ENCODE assay signal across 10 cellular contexts in genomic region chr1:54297596-54298283, GRCh38.
DNase-seq lines count a peak whose midpoint lies in the region; ATAC-seq, FAIRE-seq and TF ChIP-seq lines count a peak whose summit lies in the region.
"Had no signal": no experiment of that assay in that cellular context is flagged by ENCODE, and none has a peak within 500 bp of the region (broad histone marks: within the 10 kb centered on the region; RNA-seq: fewer than 3 reads in every experiment).

No MANE protein-coding gene starts in this region.

- 0 out of 2 replicates have a peak overlapping the region, but pooled peaks have one; percentile 21 for H2BK20ac ChIP-seq in H1 (ENCODE audit: low read length)

- no peak for TF ChIP-seq RAD21 in H1 (IDR thresholded peaks at IDR 0.05 in 1 of 2, conservative IDR thresholded peaks at IDR 0.05 in 1 of 2; ENCODE audit: low read depth in 2 of 2, low read length in 2 of 2)

- H4K5ac ChIP-seq in H1 (ENCODE audit: insufficient read length, low read depth, low read length) = peak overlapping the region; percentile 23

- H3K27me3 Mint-ChIP-seq in nephron progenitor cell (ENCODE audit: low read depth, poor library complexity) = peaks cover 7% of the 10 kb centered on the region

- peak overlapping the region; percentile 36 for H4K91ac ChIP-seq in H1 (replicated peaks; ENCODE audit: insufficient read length, low read length)

- H2AFZ ChIP-seq in H1 (ENCODE audit: low read length) = no peak overlapping the region

- WGBS in H1 (ENCODE audit: extremely low coverage in 1 of 2, insufficient coverage in 1 of 2, insufficient read length in 1 of 2, insufficient replicate concordance in 2 of 2, low coverage in 1 of 2, low lambda C conversion rate in 2 of 2, missing lambda C conversion rate in 1 of 2), 2 experiments = 88% methylated on average over 6 of the region's 6 CpGs; no CpG with 5 or more reads in 1 of the 2 experiments

- no peak overlapping the region for H3K4ac ChIP-seq in H1 (replicated peaks; ENCODE audit: insufficient read length, low read depth, low read length)

- TF ChIP-seq CTCF in BE2C (IDR thresholded peaks at IDR 0.05; ENCODE audit: low read depth, low read length) (no peak), H1 (IDR thresholded peaks at IDR 0.05; ENCODE audit: control extremely low read depth in 1 of 3, insufficient read depth in 1 of 3, low read depth in 1 of 3, low read length in 3 of 3) (no peak), nephron progenitor cell (IDR thresholded peaks at IDR 0.05) (no peak)

- H3K23me2 ChIP-seq in H1 (ENCODE audit: low read depth, low read length) = no peaks in the 10 kb centered on the region

- H3K4me3 ChIP-seq in BE2C (ENCODE audit: low read depth, low read length) (0 out of 2 replicates have a peak overlapping the region, but pooled peaks have one; percentile 3), H1 (ENCODE audit: extremely low read depth in 1 of 4, insufficient read depth in 2 of 4, low read depth in 3 of 4, low read length in 4 of 4) (no peak overlapping the region)

- DNase-seq in BE2C (peak; percentile 69), NCI-H2029 (lab: John Stamatoyannopoulos, UW) (peak; percentile 51), H1 (ENCODE audit: low read depth in 1 of 2, low spot score in 2 of 2) (no peak), nephron progenitor cell (no peak), activated gamma-delta T cell (lab: John Stamatoyannopoulos, UW) (no peak), iPS-NIHi11 (ENCODE audit: low spot score) (no peak)
- DNase-seq in activated CD4-positive, CD25-positive, alpha-beta regulatory T cell (lab: John Stamatoyannopoulos, UW) = no peak
- DNase-seq: NCI-H2227 treated with DMSO at 0.1 percent for 48 hours had no signal

- CTCF ChIA-PET in H1 (lab: Charles Lee; ENCODE audit: partially characterized antibody) = interaction anchor here (0.7 to 7.6 kb wide), 12 partner anchors 10 to 494 kb away, joined by 3 to 63 read pairs (median 4); no protein-coding TSS in a partner anchor

- no peak overlapping the region for H2BK12ac ChIP-seq in H1 (ENCODE audit: low read depth, low read length)

- no peak for TF ChIP-seq POLR2A in H1 (IDR thresholded peaks at IDR 0.05; ENCODE audit: control extremely low read depth in 1 of 2, low read depth in 2 of 2, low read length in 2 of 2)

- H3K4me1 ChIP-seq in BE2C (peaks cover 29% of the 10 kb centered on the region), H1 (replicated peaks in 1 of 4; ENCODE audit: control insufficient read depth in 3 of 4, insufficient read depth in 4 of 4, low read length in 3 of 4) (peaks cover 6 to 26% (median 19%) of the 10 kb centered on the region in 4 experiments)

- H3K4me3 Mint-ChIP-seq in nephron progenitor cell = no peak overlapping the region

- ATAC-seq in GM19463 (IDR thresholded peaks at IDR 0.05; ENCODE audit: unreplicated experiment) = no peak

- no peak overlapping the region for H3K18ac ChIP-seq in H1 (ENCODE audit: extremely low read depth, low read length)

- peak overlapping the region; percentile 19 to 20; a peak in 2 of 4 replicates for H3K4me2 ChIP-seq in H1 (ENCODE audit: insufficient read depth in 1 of 2, low read depth in 2 of 2, low read length in 2 of 2)

- H3K27me3 ChIP-seq in BE2C (no peaks in the 10 kb centered on the region), H1 (replicated peaks in 1 of 4; ENCODE audit: control insufficient read depth in 3 of 4, extremely low read depth in 1 of 4, insufficient read depth in 3 of 4, low read length in 3 of 4) (no peaks in the 10 kb centered on the region)

- H2BK120ac ChIP-seq in H1 (replicated peaks; ENCODE audit: low read depth, low read length) = no peak overlapping the region

- peaks cover 19 to 35% of the 10 kb centered on the region in 2 experiments for H4K20me1 ChIP-seq in H1 (replicated peaks in 1 of 2; ENCODE audit: control insufficient read depth in 1 of 2, insufficient read depth in 2 of 2, low read length in 2 of 2)

- peaks cover 48% of the 10 kb centered on the region for H3K79me1 ChIP-seq in H1 (ENCODE audit: low read depth, low read length)

- no peak overlapping the region for H3K14ac ChIP-seq in H1 (ENCODE audit: insufficient read length)

- H3K9me3 Mint-ChIP-seq in nephron progenitor cell = no peaks in the 10 kb centered on the region

- TF ChIP-seq EP300 in H1 (IDR thresholded peaks at IDR 0.05; ENCODE audit: borderline replicate concordance in 1 of 2, low read depth in 2 of 2, low read length in 2 of 2) = no peak

- no peak overlapping the region for H2BK15ac ChIP-seq in H1 (ENCODE audit: low read length)

- no peak overlapping the region for H4K8ac ChIP-seq in H1 (ENCODE audit: extremely low read depth, insufficient read depth, low read length)

- FAIRE-seq in H1 (lab: Jason Lieb, UNC) = no peak
- FAIRE-seq: G401.6 had no signal

- peaks cover 98% of the 10 kb centered on the region for H3K4me1 Mint-ChIP-seq in nephron progenitor cell

- peak overlapping the region in 1 of 4 experiments; percentile 18; a peak in 1 of 7 replicates for H3K9ac ChIP-seq in H1 (replicated peaks in 1 of 4; ENCODE audit: extremely low read depth in 1 of 4, low read depth in 3 of 4, low read length in 3 of 4)

- H3K27ac ChIP-seq in H1 (ENCODE audit: low read depth, low read length) = no peak overlapping the region

- no peak overlapping the region for H3K23ac ChIP-seq in H1 (ENCODE audit: insufficient read length)

- H3K56ac ChIP-seq in H1 (replicated peaks; ENCODE audit: insufficient read length, low read depth, low read length) = no peak overlapping the region

- no peaks in the 10 kb centered on the region for H3K9me3 ChIP-seq in BE2C
- no peaks in the 10 kb centered on the region for H3K9me3 ChIP-seq in H1 (ENCODE audit: insufficient read depth in 2 of 2, low read depth in 1 of 2, low read length in 1 of 2)

- H3K36me3 Mint-ChIP-seq in nephron progenitor cell (ENCODE audit: low read depth) = no peaks in the 10 kb centered on the region

- peak overlapping the region; percentile 84 for H3K27ac Mint-ChIP-seq in nephron progenitor cell

- no peak overlapping the region for H2BK5ac ChIP-seq in H1 (ENCODE audit: low read depth, low read length)

- peak overlapping the region; percentile 65; the same call in 1 of the 2 replicates for H2AK5ac ChIP-seq in H1 (ENCODE audit: low read depth, low read length)

- POLR2A ChIA-PET in H1 (lab: Charles Lee; ENCODE audit: partially characterized antibody) = interaction anchor here (0.7 to 4.8 kb wide), 3 partner anchors 12 to 87 kb away, joined by 3 to 24 read pairs (median 3); no protein-coding TSS in a partner anchor

- H3K79me2 ChIP-seq in H1 (ENCODE audit: control insufficient read depth in 1 of 2, insufficient read depth in 2 of 2, low read length in 2 of 2) = peaks cover 4 to 96% of the 10 kb centered on the region in 2 experiments; a peak in 3 of 4 replicates

- H3K36me3 ChIP-seq in BE2C (no peaks in the 10 kb centered on the region), H1 (ENCODE audit: control insufficient read depth in 2 of 4, insufficient read depth in 4 of 4, low read length in 3 of 4) (no peaks in the 10 kb centered on the region)

TF ChIP-seq in H1, 55 proteins besides CTCF, POLR2A, EP300 and RAD21:
- TF ChIP-seq SP1 (IDR thresholded peaks at IDR 0.05; ENCODE audit: low read depth, low read length) = no peak
- no peak for TF ChIP-seq PHF8 (conservative IDR thresholded peaks at IDR 0.05; ENCODE audit: low read depth, low read length)
- TF ChIP-seq NRF1 (IDR thresholded peaks at IDR 0.05; ENCODE audit: low read depth, low read length) = no peak
- no peak for TF ChIP-seq GABPA (IDR thresholded peaks at IDR 0.05; ENCODE audit: borderline replicate concordance, insufficient read depth, low read length)
- TF ChIP-seq KDM1A (IDR thresholded peaks at IDR 0.05; ENCODE audit: borderline replicate concordance, low read length) = no peak
- no peak for TF ChIP-seq KDM5A (IDR thresholded peaks at IDR 0.05; ENCODE audit: low read length)
- TF ChIP-seq KDM4A (IDR thresholded peaks at IDR 0.05; ENCODE audit: low read depth, low read length, severe bottlenecking) = no peak
- TF ChIP-seq POU5F1 (IDR thresholded peaks at IDR 0.05; ENCODE audit: low read depth, low read length) = no peak
- no peak for TF ChIP-seq RFX5 (IDR thresholded peaks at IDR 0.05; ENCODE audit: borderline replicate concordance, low read depth, low read length)
TF ChIP-seq in H1: peak in this region for 0.

Comparison
In these comparisons a context has a peak if more than half of its experiments do, and no peak if none do; other contexts are left out.
1. DNase-seq: peak in BE2C (single experiment) and NCI-H2029 (single experiment); none in H1 (0 of 2), nephron progenitor cell (single experiment), activated gamma-delta T cell (single experiment), activated CD4-positive, CD25-positive, alpha-beta regulatory T cell (0 of 4) and iPS-NIHi11 (single experiment).